In the genomic region with DNA sequence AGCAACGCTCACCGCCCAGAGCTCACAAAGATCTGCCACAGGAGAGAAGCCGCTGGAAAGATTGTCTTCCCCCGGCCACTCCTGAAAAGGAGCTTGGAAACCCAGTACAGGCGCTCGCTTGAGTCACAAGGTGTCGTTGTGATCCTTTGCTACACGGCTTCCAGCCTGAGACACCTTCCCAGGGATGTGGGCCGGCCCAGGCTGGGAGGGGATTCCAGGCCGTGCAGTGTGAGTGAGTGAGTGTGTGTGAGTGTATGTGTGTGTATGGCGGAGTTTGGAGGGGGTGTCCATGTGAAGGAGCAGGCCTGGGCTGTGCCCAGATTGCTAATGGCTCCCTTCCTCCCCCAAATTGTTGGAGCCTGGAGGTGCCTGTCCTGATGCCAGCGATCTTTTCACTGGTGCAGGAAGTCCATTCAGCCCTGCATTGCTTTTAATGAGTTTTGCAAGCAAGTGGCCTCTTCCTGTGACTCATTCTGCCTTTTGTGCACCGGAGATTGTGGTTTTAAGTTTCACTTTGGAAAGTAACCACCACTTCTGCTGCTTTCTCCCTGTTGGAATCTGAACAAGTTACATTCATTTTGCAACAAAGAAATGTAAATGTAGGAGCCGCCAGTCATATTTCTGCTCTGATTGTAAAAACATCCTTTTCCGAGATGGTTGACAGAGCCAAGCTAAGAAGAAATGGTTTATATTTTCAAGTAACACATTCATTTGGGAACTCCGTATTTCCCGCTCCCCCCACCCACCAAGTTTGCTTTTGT, we compare ENCODE assay signal across 1 cellular context.
TF ChIP-seq lines count a peak whose summit lies in the region.

No MANE protein-coding gene starts in this region.

TF ChIP-seq in HepG2, 621 proteins besides CTCF, POLR2A, EP300 and RAD21 (continued from another document and continues in another):
- TF ChIP-seq, protein P1, sequence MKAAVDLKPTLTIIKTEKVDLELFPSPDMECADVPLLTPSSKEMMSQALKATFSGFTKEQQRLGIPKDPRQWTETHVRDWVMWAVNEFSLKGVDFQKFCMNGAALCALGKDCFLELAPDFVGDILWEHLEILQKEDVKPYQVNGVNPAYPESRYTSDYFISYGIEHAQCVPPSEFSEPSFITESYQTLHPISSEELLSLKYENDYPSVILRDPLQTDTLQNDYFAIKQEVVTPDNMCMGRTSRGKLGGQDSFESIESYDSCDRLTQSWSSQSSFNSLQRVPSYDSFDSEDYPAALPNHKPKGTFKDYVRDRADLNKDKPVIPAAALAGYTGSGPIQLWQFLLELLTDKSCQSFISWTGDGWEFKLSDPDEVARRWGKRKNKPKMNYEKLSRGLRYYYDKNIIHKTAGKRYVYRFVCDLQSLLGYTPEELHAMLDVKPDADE (CRISPR knock-in tag; IDR thresholded peaks at IDR 0.05) = no peak
- TF ChIP-seq ZNF607 (CRISPR knock-in tag; IDR thresholded peaks at IDR 0.05; ENCODE audit: borderline replicate concordance) (no peak), TAF1 (CRISPR knock-in tag; IDR thresholded peaks at IDR 0.05) (peak; percentile 71), RNF2 (conservative IDR thresholded peaks at IDR 0.05; ENCODE audit: low read depth) (no peak), MYC (CRISPR knock-in tag; IDR thresholded peaks at IDR 0.05; ENCODE audit: borderline replicate concordance) (peak; percentile 69; the same call in 1 of the 2 replicates), GABPB1 (CRISPR knock-in tag; IDR thresholded peaks at IDR 0.05) (peak; percentile 57), HMG20B (CRISPR knock-in tag; conservative IDR thresholded peaks at IDR 0.05) (no peak), HCFC1 (IDR thresholded peaks at IDR 0.05; ENCODE audit: low read depth, low read length) (no peak), POLR2G (IDR thresholded peaks at IDR 0.05; ENCODE audit: low read depth, low read length) (peak; percentile 90), SOX6 (IDR thresholded peaks at IDR 0.05) (no peak), SOX6 (CRISPR knock-in tag; IDR thresholded peaks at IDR 0.05) (peak; percentile 94), HDAC2 (CRISPR knock-in tag; IDR thresholded peaks at IDR 0.05) (peak; percentile 62; the same call in 1 of the 2 replicates), JUND (CRISPR knock-in tag; IDR thresholded peaks at IDR 0.05) (peak; percentile 87), ZBTB1 (CRISPR knock-in tag; IDR thresholded peaks at IDR 0.05; ENCODE audit: borderline replicate concordance) (no peak), MTA1 (CRISPR knock-in tag; IDR thresholded peaks at IDR 0.05; ENCODE audit: borderline replicate concordance) (no peak), HNRNPL (IDR thresholded peaks at IDR 0.05; ENCODE audit: low read depth, low read length) (peak; percentile 89), ZNF136 (CRISPR knock-in tag; IDR thresholded peaks at IDR 0.05; ENCODE audit: low read depth) (peak; percentile 71; the same call in 1 of the 2 replicates), MBD4 (IDR thresholded peaks at IDR 0.05; ENCODE audit: borderline replicate concordance, low read length) (no peak), ZNF703 (CRISPR knock-in tag; IDR thresholded peaks at IDR 0.05; ENCODE audit: borderline replicate concordance) (no peak), DNMT1 (CRISPR knock-in tag; IDR thresholded peaks at IDR 0.05) (no peak), ZKSCAN8 (CRISPR knock-in tag; IDR thresholded peaks at IDR 0.05; ENCODE audit: borderline replicate concordance) (peak; percentile 78; the same call in 1 of the 2 replicates), TBP (CRISPR knock-in tag; IDR thresholded peaks at IDR 0.05) (no peak), ZNF781 (CRISPR knock-in tag; IDR thresholded peaks at IDR 0.05; ENCODE audit: borderline replicate concordance, not compliant biosample characterization) (peak; percentile 82), CBX5 (CRISPR knock-in tag; IDR thresholded peaks at IDR 0.05; ENCODE audit: borderline replicate concordance) (peak; percentile 93), XRCC5 (optimal IDR thresholded peaks at IDR 0.05; ENCODE audit: low read length) (peak; percentile 58), ZNF333 (CRISPR knock-in tag; IDR thresholded peaks at IDR 0.05; ENCODE audit: borderline replicate concordance) (no peak), ZNF616 (CRISPR knock-in tag; IDR thresholded peaks at IDR 0.05; ENCODE audit: low read depth) (no peak), ZNF234 (CRISPR knock-in tag; conservative IDR thresholded peaks at IDR 0.05) (no peak), PAF1 (CRISPR knock-in tag; IDR thresholded peaks at IDR 0.05) (no peak), ZNF34 (CRISPR knock-in tag; IDR thresholded peaks at IDR 0.05; ENCODE audit: borderline replicate concordance) (peak; percentile 49; the same call in 1 of the 2 replicates), AGO1 (IDR thresholded peaks at IDR 0.05; ENCODE audit: low read depth, low read length, poor library complexity, severe bottlenecking) (no peak), ETV5 (CRISPR knock-in tag; IDR thresholded peaks at IDR 0.05; ENCODE audit: borderline replicate concordance) (peak; percentile 99), RAD51 (IDR thresholded peaks at IDR 0.05; ENCODE audit: borderline replicate concordance) (no peak), ZNF44 (CRISPR knock-in tag; IDR thresholded peaks at IDR 0.05) (0 out of 2 replicates have a peak, but pooled peaks have one; percentile 54), PITX1 (CRISPR knock-in tag; IDR thresholded peaks at IDR 0.05) (peak; percentile 80), ZNF10 (CRISPR knock-in tag; IDR thresholded peaks at IDR 0.05; ENCODE audit: borderline replicate concordance, low read depth) (no peak), PHF8 (CRISPR knock-in tag; IDR thresholded peaks at IDR 0.05) (peak; percentile 62), ZNF232 (CRISPR knock-in tag; IDR thresholded peaks at IDR 0.05; ENCODE audit: borderline replicate concordance) (no peak), ATF7 (IDR thresholded peaks at IDR 0.05) (no peak), ATF7 (CRISPR knock-in tag; IDR thresholded peaks at IDR 0.05) (0 out of 2 replicates have a peak, but pooled peaks have one; percentile 38), ZNF564 (CRISPR knock-in tag; IDR thresholded peaks at IDR 0.05) (peak; percentile 47; the same call in 1 of the 2 replicates), ZNF230 (CRISPR knock-in tag; IDR thresholded peaks at IDR 0.05) (peak; percentile 47; the same call in 1 of the 2 replicates), ZNF143 (CRISPR knock-in tag; IDR thresholded peaks at IDR 0.05) (no peak)
- TF ChIP-seq, protein P2, sequence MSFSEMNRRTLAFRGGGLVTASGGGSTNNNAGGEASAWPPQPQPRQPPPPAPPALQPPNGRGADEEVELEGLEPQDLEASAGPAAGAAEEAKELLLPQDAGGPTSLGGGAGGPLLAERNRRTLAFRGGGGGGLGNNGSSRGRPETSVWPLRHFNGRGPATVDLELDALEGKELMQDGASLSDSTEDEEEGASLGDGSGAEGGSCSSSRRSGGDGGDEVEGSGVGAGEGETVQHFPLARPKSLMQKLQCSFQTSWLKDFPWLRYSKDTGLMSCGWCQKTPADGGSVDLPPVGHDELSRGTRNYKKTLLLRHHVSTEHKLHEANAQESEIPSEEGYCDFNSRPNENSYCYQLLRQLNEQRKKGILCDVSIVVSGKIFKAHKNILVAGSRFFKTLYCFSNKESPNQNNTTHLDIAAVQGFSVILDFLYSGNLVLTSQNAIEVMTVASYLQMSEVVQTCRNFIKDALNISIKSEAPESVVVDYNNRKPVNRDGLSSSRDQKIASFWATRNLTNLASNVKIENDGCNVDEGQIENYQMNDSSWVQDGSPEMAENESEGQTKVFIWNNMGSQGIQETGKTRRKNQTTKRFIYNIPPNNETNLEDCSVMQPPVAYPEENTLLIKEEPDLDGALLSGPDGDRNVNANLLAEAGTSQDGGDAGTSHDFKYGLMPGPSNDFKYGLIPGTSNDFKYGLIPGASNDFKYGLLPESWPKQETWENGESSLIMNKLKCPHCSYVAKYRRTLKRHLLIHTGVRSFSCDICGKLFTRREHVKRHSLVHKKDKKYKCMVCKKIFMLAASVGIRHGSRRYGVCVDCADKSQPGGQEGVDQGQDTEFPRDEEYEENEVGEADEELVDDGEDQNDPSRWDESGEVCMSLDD (CRISPR knock-in tag; IDR thresholded peaks at IDR 0.05; ENCODE audit: borderline replicate concordance) = no peak
- TF ChIP-seq, protein P3, sequence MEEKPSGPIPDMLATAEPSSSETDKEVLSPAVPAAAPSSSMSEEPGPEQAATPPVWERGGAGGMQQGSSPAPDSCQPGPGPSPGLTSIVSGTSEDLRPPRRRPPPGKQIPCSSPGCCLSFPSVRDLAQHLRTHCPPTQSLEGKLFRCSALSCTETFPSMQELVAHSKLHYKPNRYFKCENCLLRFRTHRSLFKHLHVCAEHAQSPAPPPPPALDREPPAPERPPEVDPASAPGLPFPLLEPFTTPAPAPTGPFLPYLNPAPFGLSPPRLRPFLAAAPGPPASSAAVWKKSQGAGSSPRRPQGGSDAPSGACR (CRISPR knock-in tag; IDR thresholded peaks at IDR 0.05) = peak; percentile 97; the same call in 1 of the 2 replicates
- TF ChIP-seq, protein P4, sequence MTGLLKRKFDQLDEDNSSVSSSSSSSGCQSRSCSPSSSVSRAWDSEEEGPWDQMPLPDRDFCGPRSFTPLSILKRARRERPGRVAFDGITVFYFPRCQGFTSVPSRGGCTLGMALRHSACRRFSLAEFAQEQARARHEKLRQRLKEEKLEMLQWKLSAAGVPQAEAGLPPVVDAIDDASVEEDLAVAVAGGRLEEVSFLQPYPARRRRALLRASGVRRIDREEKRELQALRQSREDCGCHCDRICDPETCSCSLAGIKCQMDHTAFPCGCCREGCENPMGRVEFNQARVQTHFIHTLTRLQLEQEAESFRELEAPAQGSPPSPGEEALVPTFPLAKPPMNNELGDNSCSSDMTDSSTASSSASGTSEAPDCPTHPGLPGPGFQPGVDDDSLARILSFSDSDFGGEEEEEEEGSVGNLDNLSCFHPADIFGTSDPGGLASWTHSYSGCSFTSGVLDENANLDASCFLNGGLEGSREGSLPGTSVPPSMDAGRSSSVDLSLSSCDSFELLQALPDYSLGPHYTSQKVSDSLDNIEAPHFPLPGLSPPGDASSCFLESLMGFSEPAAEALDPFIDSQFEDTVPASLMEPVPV (CRISPR knock-in tag; IDR thresholded peaks at IDR 0.05) = 0 out of 2 replicates have a peak, but pooled peaks have one; percentile 73
- TF ChIP-seq, protein P5, sequence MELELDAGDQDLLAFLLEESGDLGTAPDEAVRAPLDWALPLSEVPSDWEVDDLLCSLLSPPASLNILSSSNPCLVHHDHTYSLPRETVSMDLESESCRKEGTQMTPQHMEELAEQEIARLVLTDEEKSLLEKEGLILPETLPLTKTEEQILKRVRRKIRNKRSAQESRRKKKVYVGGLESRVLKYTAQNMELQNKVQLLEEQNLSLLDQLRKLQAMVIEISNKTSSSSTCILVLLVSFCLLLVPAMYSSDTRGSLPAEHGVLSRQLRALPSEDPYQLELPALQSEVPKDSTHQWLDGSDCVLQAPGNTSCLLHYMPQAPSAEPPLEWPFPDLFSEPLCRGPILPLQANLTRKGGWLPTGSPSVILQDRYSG (CRISPR knock-in tag; IDR thresholded peaks at IDR 0.05) = no peak
- TF ChIP-seq, protein P6, sequence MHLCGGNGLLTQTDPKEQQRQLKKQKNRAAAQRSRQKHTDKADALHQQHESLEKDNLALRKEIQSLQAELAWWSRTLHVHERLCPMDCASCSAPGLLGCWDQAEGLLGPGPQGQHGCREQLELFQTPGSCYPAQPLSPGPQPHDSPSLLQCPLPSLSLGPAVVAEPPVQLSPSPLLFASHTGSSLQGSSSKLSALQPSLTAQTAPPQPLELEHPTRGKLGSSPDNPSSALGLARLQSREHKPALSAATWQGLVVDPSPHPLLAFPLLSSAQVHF (CRISPR knock-in tag; IDR thresholded peaks at IDR 0.05) = no peak
- TF ChIP-seq, protein P7, sequence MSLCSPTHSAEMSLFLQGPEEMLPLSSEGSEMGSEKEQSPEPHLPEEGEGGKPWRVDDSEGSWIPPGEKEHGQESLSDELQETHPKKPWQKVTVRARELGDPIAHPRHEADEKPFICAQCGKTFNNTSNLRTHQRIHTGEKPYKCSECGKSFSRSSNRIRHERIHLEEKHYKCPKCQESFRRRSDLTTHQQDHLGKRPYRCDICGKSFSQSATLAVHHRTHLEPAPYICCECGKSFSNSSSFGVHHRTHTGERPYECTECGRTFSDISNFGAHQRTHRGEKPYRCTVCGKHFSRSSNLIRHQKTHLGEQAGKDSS (CRISPR knock-in tag; IDR thresholded peaks at IDR 0.05; ENCODE audit: borderline replicate concordance, low read depth) = peak; percentile 77
- TF ChIP-seq, protein P8, sequence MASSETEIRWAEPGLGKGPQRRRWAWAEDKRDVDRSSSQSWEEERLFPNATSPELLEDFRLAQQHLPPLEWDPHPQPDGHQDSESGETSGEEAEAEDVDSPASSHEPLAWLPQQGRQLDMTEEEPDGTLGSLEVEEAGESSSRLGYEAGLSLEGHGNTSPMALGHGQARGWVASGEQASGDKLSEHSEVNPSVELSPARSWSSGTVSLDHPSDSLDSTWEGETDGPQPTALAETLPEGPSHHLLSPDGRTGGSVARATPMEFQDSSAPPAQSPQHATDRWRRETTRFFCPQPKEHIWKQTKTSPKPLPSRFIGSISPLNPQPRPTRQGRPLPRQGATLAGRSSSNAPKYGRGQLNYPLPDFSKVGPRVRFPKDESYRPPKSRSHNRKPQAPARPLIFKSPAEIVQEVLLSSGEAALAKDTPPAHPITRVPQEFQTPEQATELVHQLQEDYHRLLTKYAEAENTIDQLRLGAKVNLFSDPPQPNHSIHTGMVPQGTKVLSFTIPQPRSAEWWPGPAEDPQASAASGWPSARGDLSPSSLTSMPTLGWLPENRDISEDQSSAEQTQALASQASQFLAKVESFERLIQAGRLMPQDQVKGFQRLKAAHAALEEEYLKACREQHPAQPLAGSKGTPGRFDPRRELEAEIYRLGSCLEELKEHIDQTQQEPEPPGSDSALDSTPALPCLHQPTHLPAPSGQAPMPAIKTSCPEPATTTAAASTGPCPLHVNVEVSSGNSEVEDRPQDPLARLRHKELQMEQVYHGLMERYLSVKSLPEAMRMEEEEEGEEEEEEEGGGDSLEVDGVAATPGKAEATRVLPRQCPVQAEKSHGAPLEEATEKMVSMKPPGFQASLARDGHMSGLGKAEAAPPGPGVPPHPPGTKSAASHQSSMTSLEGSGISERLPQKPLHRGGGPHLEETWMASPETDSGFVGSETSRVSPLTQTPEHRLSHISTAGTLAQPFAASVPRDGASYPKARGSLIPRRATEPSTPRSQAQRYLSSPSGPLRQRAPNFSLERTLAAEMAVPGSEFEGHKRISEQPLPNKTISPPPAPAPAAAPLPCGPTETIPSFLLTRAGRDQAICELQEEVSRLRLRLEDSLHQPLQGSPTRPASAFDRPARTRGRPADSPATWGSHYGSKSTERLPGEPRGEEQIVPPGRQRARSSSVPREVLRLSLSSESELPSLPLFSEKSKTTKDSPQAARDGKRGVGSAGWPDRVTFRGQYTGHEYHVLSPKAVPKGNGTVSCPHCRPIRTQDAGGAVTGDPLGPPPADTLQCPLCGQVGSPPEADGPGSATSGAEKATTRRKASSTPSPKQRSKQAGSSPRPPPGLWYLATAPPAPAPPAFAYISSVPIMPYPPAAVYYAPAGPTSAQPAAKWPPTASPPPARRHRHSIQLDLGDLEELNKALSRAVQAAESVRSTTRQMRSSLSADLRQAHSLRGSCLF (CRISPR knock-in tag; IDR thresholded peaks at IDR 0.05; ENCODE audit: borderline replicate concordance) = no peak; the same call in 1 of the 2 replicates
- TF ChIP-seq, protein P9, sequence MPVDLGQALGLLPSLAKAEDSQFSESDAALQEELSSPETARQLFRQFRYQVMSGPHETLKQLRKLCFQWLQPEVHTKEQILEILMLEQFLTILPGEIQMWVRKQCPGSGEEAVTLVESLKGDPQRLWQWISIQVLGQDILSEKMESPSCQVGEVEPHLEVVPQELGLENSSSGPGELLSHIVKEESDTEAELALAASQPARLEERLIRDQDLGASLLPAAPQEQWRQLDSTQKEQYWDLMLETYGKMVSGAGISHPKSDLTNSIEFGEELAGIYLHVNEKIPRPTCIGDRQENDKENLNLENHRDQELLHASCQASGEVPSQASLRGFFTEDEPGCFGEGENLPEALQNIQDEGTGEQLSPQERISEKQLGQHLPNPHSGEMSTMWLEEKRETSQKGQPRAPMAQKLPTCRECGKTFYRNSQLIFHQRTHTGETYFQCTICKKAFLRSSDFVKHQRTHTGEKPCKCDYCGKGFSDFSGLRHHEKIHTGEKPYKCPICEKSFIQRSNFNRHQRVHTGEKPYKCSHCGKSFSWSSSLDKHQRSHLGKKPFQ (CRISPR knock-in tag; IDR thresholded peaks at IDR 0.05; ENCODE audit: insufficient replicate concordance) = peak; percentile 91
